In genomic region chr12:95741635-95742034, GRCh38 we compare ENCODE assay signal across 24 cellular contexts. TPM values are rescaled to one million over a fixed set of nuclear protein-coding genes. Genes with fewer than 3 reads are reported as not detected.
"Had no signal": no experiment of that assay in that cellular context is flagged by ENCODE, and none has a peak within 500 bp of the region (broad histone marks: within the 10 kb centered on the region; RNA-seq: fewer than 3 reads in every experiment).

No MANE protein-coding gene starts in this region.

- H3K79me2 ChIP-seq: hepatocyte, parathyroid adenoma had no signal

- DNase-seq: cerebellar nuclear complex; dorsolateral prefrontal cortex; effector CD4-positive, alpha-beta T cell; foreskin keratinocyte; heart left ventricle; immature natural killer cell; islet precursor cell; kidney glomerular epithelial cell; natural killer cell; occipital lobe; right lobe of liver; small intestine; stimulated activated CD4-positive, alpha-beta T cell treated with anti-CD3 and anti-CD28 coated beads, Interleukin-12 subunit alpha, Interleukin-12 subunit beta, amount 100 ng/mL, for 4 hours; stimulated activated CD4-positive, alpha-beta T cell treated with anti-CD3 and anti-CD28 coated beads, Interleukin-1b, Interleukin-23, amount 100 ng/mL, for 48 hours; stimulated activated CD4-positive, alpha-beta T cell treated with anti-CD3 and anti-CD28 coated beads, Interleukin-4, amount 100 ng/mL, for 1 hour; stimulated activated CD8-positive, alpha-beta memory T cell treated with anti-CD3 and anti-CD28 coated beads, Interleukin-4, amount 100 ng/mL, for 48 hours; stimulated activated naive CD4-positive, alpha-beta T cell; stimulated activated naive CD8-positive, alpha-beta T cell treated with anti-CD3 and anti-CD28 coated beads, Interleukin-15, amount 100 ng/mL, for 72 hours; thyroid gland had no signal

- H3K9ac ChIP-seq: parathyroid adenoma had no signal

- H3K4me2 ChIP-seq: hepatocyte had no signal

- H3K27ac ChIP-seq: foreskin keratinocyte, hepatocyte, parathyroid adenoma, right lobe of liver, thyroid gland had no signal

- H3K4me3 ChIP-seq: dorsolateral prefrontal cortex, esophagus muscularis mucosa, gastroesophageal sphincter, heart left ventricle, hepatocyte, lung, right lobe of liver, thyroid gland had no signal

- H3K4me1 ChIP-seq: parathyroid adenoma, right lobe of liver, thyroid gland had no signal

- H3K9me3 ChIP-seq: right lobe of liver, thyroid gland had no signal

- H3K36me3 ChIP-seq: thyroid gland had no signal

- ATAC-seq: gastroesophageal sphincter; heart left ventricle; natural killer cell; right lobe of liver; stimulated activated naive CD8-positive, alpha-beta T cell treated with anti-CD3 and anti-CD28 coated beads, Interleukin-15, amount 100 ng/mL, for 72 hours had no signal

- H3K27me3 ChIP-seq: dorsolateral prefrontal cortex, esophagus muscularis mucosa, foreskin keratinocyte, gastroesophageal sphincter, heart left ventricle, hepatocyte, right lobe of liver, thyroid gland had no signal

- H2AFZ ChIP-seq: hepatocyte, parathyroid adenoma had no signal

RNA-seq across cellular contexts. Expression of gene NTN4, which starts 48.9 kb away (rescaled TPM):
- polyA plus RNA-seq: immature natural killer cell had no signal
